ENCODE assay signal across 7 cellular contexts in genomic region chr12:55706840-55707671, GRCh38. TPM values are rescaled to one million over a fixed set of nuclear protein-coding genes. Genes with fewer than 3 reads are reported as not detected.
A peak's percentile ranks its signal among the peaks of the same experiment; 100 is the strongest.
DNase-seq lines count a peak whose midpoint lies in the region; ATAC-seq and TF ChIP-seq lines count a peak whose summit lies in the region.
"Had no signal": no experiment of that assay in that cellular context is flagged by ENCODE, and none has a peak within 500 bp of the region (broad histone marks: within the 10 kb centered on the region; RNA-seq: fewer than 3 reads in every experiment).

No MANE protein-coding gene starts in this region.

- peak overlapping the region; percentile 78 for H3K4me3 Mint-ChIP-seq in activated naive CD8-positive, alpha-beta T cell

- H3K27me3 Mint-ChIP-seq in activated naive CD8-positive, alpha-beta T cell: peaks cover 9% of the 10 kb centered on the region

- peak; percentile 21 for ATAC-seq in mucosa of descending colon
- ATAC-seq in GM19035 (IDR thresholded peaks at IDR 0.05; ENCODE audit: unreplicated experiment): no peak
- ATAC-seq in GM21737 (IDR thresholded peaks at IDR 0.05; ENCODE audit: unreplicated experiment): no peak

- H3K27me3 ChIP-seq in H7 (ENCODE audit: control insufficient read depth, insufficient read depth, low read length): peaks cover 7% of the 10 kb centered on the region; the same call in 1 of the 2 replicates

- peaks cover 19% of the 10 kb centered on the region for H3K4me1 Mint-ChIP-seq in activated naive CD8-positive, alpha-beta T cell (ENCODE audit: low read depth)

- no peaks in the 10 kb centered on the region for H3K36me3 ChIP-seq in H7 (replicated peaks; ENCODE audit: control insufficient read depth, insufficient read depth, low read length)
- H3K36me3 ChIP-seq in mucosa of descending colon (ENCODE audit: low read depth): no peaks in the 10 kb centered on the region
- H3K36me3 ChIP-seq: SJSA1 had no signal

- H3K9me3 ChIP-seq in mucosa of descending colon: no peaks in the 10 kb centered on the region
- H3K9me3 ChIP-seq: SJSA1 had no signal

- no peaks in the 10 kb centered on the region for H3K36me3 Mint-ChIP-seq in activated naive CD8-positive, alpha-beta T cell

- intact Hi-C loops in mucosa of descending colon (cut with DNase I, micrococcal nuclease): no loop called here

- no peak for TF ChIP-seq CTCF in mucosa of descending colon (IDR thresholded peaks at IDR 0.05)

- peak overlapping the region; percentile 95 for H3K4me3 ChIP-seq in H7 (ENCODE audit: insufficient read depth, low read depth, low read length)
- H3K4me3 ChIP-seq in mucosa of descending colon: no peak overlapping the region
- H3K4me3 ChIP-seq: SJSA1 had no signal

- no peak for DNase-seq in H7
- no peak for DNase-seq in mucosa of descending colon
- no peak for DNase-seq in dedifferentiated amniotic fluid mesenchymal stem cell (ENCODE audit: extremely low spot score)

- H3K27ac Mint-ChIP-seq in activated naive CD8-positive, alpha-beta T cell: no peak overlapping the region

- no peaks in the 10 kb centered on the region for H3K9me3 Mint-ChIP-seq in activated naive CD8-positive, alpha-beta T cell (ENCODE audit: low read depth)

- H3K4me1 ChIP-seq in mucosa of descending colon (ENCODE audit: low read depth): peaks cover 15% of the 10 kb centered on the region
- H3K4me1 ChIP-seq: SJSA1 had no signal

RNA-seq across cellular contexts. Expression of gene ITGA7, which starts 0.6 kb away (rescaled TPM):
- total RNA-seq in H7 (2014; rRNA removed; shearing (Covaris generic)): 38.0 and 46.1 TPM in 2 replicates
- total RNA-seq in mucosa of descending colon: 100 to 1,000 TPM in 1 of 3 donors, 10 to 100 TPM in 2; 16.5 to 449 (median 46.0) TPM

RNA-seq across cellular contexts. Expression of gene BLOC1S1, which starts 8.8 kb away (rescaled TPM):
- total RNA-seq in H7 (2014; rRNA removed; shearing (Covaris generic)): 59.6 and 76.9 TPM in 2 replicates
- total RNA-seq in mucosa of descending colon: 100 to 1,000 TPM; 201 to 285 (median 241) TPM

RNA-seq across cellular contexts. Expression of gene RDH5, which starts 13.1 kb away (rescaled TPM):
- 2.1 and 4.2 TPM in 2 replicates for total RNA-seq in H7 (2014; rRNA removed; shearing (Covaris generic))
- total RNA-seq in mucosa of descending colon: 10 to 100 TPM; 21.5 to 48.1 (median 35.8) TPM

RNA-seq across cellular contexts. Expression of gene CD63, which starts 21.8 kb away (rescaled TPM):
- total RNA-seq in H7 (2014; rRNA removed; shearing (Covaris generic)): 314 and 321 TPM in 2 replicates
- 1,000 to 10,000 TPM in 2 of 3 donors, 100 to 1,000 TPM in 1; 992 to 1,177 (median 1,016) TPM for total RNA-seq in mucosa of descending colon

RNA-seq across cellular contexts. Expression of gene GDF11, which starts 35.9 kb away (rescaled TPM):
- 11.1 and 13.7 TPM in 2 replicates for total RNA-seq in H7 (2014; rRNA removed; shearing (Covaris generic))
- 10 to 100 TPM in 1 of 3 donors, 1 to 10 TPM in 2; 1.0 to 13.8 (median 2.8) TPM for total RNA-seq in mucosa of descending colon
